ENCODE assay signal across 19 cellular contexts in genomic region chr3:173970206-173970605, GRCh38.
"Had no signal": no experiment of that assay in that cellular context is flagged by ENCODE, and none has a peak within 500 bp of the region (broad histone marks: within the 10 kb centered on the region; RNA-seq: fewer than 3 reads in every experiment).

No MANE protein-coding gene starts in this region.

- ATAC-seq: activated naive CD8-positive, alpha-beta T cell treated with anti-CD3 and anti-CD28 coated beads, Interleukin-2, amount 50 U/mL, for 24 hours; left lung had no signal

- DNase-seq: activated CD4-positive, alpha-beta T cell treated with anti-CD3 and anti-CD28 coated beads for 1 hour; activated CD8-positive, alpha-beta memory T cell treated with anti-CD3 and anti-CD28 coated beads for 24 hours; activated CD8-positive, alpha-beta memory T cell treated with anti-CD3 and anti-CD28 coated beads, Interleukin-2, amount 50 U/mL, for 48 hours; activated effector memory CD4-positive, alpha-beta T cell treated with Interleukin-2 at 50 U/mL for 16 hours; activated naive CD4-positive, alpha-beta T cell treated with anti-CD3 and anti-CD28 coated beads, Interleukin-2, amount 10 ng/mL, durations not matched to agents 7 days and 5 days; activated naive CD8-positive, alpha-beta T cell treated with anti-CD3 and anti-CD28 coated beads, Interleukin-2, amount 50 U/mL, for 24 hours; activated T-cell treated with anti-CD3 and anti-CD28 coated beads, Interleukin-2, amount 50 U/mL, for 48 hours; anterior cingulate cortex; caudate nucleus; head of caudate nucleus; kidney; left lung; midbrain; nucleus accumbens; retina; stimulated activated CD8-positive, alpha-beta memory T cell treated with anti-CD3 and anti-CD28 coated beads, Interleukin-4, amount 100 ng/mL, for 48 hours; stimulated activated naive CD4-positive, alpha-beta T cell; tibial artery; WERI-Rb-1 had no signal
